ENCODE assay signal across 11 cellular contexts in genomic region chr1:209879539-209879938, GRCh38.
DNase-seq lines count a peak whose midpoint lies in the region; ATAC-seq and TF ChIP-seq lines count a peak whose summit lies in the region.
"Had no signal": no experiment of that assay in that cellular context is flagged by ENCODE, and none has a peak within 500 bp of the region (broad histone marks: within the 10 kb centered on the region; RNA-seq: fewer than 3 reads in every experiment).

No MANE protein-coding gene starts in this region.

- no peak for TF ChIP-seq CTCF in coronary artery (IDR thresholded peaks at IDR 0.05)

- no peaks in the 10 kb centered on the region for H3K4me1 Mint-ChIP-seq in stimulated activated naive B cell treated with anti-CD40 and anti-IgM and Interleukin-4, amounts not matched to agents 10 μg/mL and 1 μg/mL and 100 μg/mL, for 72 hours

- no peak overlapping the region for H3K27ac Mint-ChIP-seq in stimulated activated naive B cell treated with anti-CD40 and anti-IgM and Interleukin-4, amounts not matched to agents 10 μg/mL and 1 μg/mL and 100 μg/mL, for 72 hours
- H3K27ac Mint-ChIP-seq: CD4-positive, alpha-beta memory T cell had no signal

- no peaks in the 10 kb centered on the region for H3K9me3 Mint-ChIP-seq in stimulated activated naive B cell treated with anti-CD40 and anti-IgM and Interleukin-4, amounts not matched to agents 10 μg/mL and 1 μg/mL and 100 μg/mL, for 72 hours
- H3K9me3 Mint-ChIP-seq: CD4-positive, alpha-beta memory T cell had no signal

- H3K4me3 ChIP-seq in coronary artery = no peak overlapping the region
- H3K4me3 ChIP-seq: HAP-1 had no signal

- H3K27ac ChIP-seq in angular gyrus (ENCODE audit: low read depth, low read length) (peak overlapping the region; percentile 86), coronary artery (no peak overlapping the region)

- ATAC-seq in stimulated activated naive B cell treated with anti-CD40 and anti-IgM and Interleukin-4, amounts not matched to agents 10 μg/mL and 1 μg/mL and 100 μg/mL, for 72 hours (replicated peaks) = no peak
- no peak for ATAC-seq in GM19324 (IDR thresholded peaks at IDR 0.05; ENCODE audit: low FRiP score, unreplicated experiment)

- peaks cover 26 to 27% of the 10 kb centered on the region in 2 donors for H3K27me3 Mint-ChIP-seq in stimulated activated naive B cell treated with anti-CD40 and anti-IgM and Interleukin-4, amounts not matched to agents 10 μg/mL and 1 μg/mL and 100 μg/mL, for 72 hours

- DNase-seq in COLO668 (lab: John Stamatoyannopoulos, UW; ENCODE audit: unreplicated experiment) (peak; percentile 66), NCI-H146 treated with DMSO at 0.1 percent for 48 hours (lab: John Stamatoyannopoulos, UW; ENCODE audit: unreplicated experiment) (peak; percentile 62), kidney glomerular epithelial cell (lab: John Stamatoyannopoulos, UW) (peak; percentile 74), coronary artery (ENCODE audit: low spot score) (no peak), dedifferentiated amniotic fluid mesenchymal stem cell (ENCODE audit: extremely low spot score) (no peak)
- no peak for DNase-seq in stimulated activated naive B cell treated with anti-CD40 and anti-IgM and Interleukin-4, amounts not matched to agents 10 μg/mL and 1 μg/mL and 100 μg/mL, for 72 hours
- DNase-seq: CD4-positive, alpha-beta memory T cell; effector CD8-positive, alpha-beta T cell had no signal

- no peak overlapping the region for H3K4me3 Mint-ChIP-seq in stimulated activated naive B cell treated with anti-CD40 and anti-IgM and Interleukin-4, amounts not matched to agents 10 μg/mL and 1 μg/mL and 100 μg/mL, for 72 hours
- H3K4me3 Mint-ChIP-seq: CD4-positive, alpha-beta memory T cell had no signal

- H3K36me3 Mint-ChIP-seq in stimulated activated naive B cell treated with anti-CD40 and anti-IgM and Interleukin-4, amounts not matched to agents 10 μg/mL and 1 μg/mL and 100 μg/mL, for 72 hours = no peaks in the 10 kb centered on the region
- H3K36me3 Mint-ChIP-seq: CD4-positive, alpha-beta memory T cell had no signal

Comparison
In these comparisons a context has a peak if more than half of its experiments do, and no peak if none do; other contexts are left out.
1. DNase-seq: peak in COLO668 (single experiment), NCI-H146 treated with DMSO at 0.1 percent for 48 hours (single experiment) and kidney glomerular epithelial cell (single experiment); none in coronary artery (single experiment), stimulated activated naive B cell treated with anti-CD40 and anti-IgM and Interleukin-4, amounts not matched to agents 10 μg/mL and 1 μg/mL and 100 μg/mL, for 72 hours (single experiment) and dedifferentiated amniotic fluid mesenchymal stem cell (single experiment).